30 cellular contexts compared by ENCODE assay signal in the genomic region with DNA sequence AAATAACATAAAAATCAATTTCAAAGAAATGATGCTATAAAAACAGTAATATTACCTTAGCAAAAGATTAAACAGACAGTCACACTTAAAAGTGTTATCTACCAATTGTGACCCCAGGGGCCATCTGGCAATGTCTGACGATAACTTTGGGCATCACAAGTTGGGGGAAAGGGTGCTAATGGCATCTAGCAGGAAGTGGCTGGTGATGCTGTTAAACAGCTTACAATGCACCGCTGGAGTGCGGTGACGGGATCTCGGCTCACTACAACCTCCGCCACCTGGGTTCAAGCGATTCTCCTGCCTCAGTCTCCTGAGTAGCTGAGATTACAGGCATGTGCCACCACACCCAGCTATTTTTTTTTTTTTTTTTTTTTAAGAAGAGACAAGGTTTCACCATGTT. TPM values are rescaled to one million over a fixed set of nuclear protein-coding genes. Genes with fewer than 3 reads are reported as not detected.
DNase-seq lines count a peak whose midpoint lies in the region; ATAC-seq and TF ChIP-seq lines count a peak whose summit lies in the region.
"Had no signal": no experiment of that assay in that cellular context is flagged by ENCODE, and none has a peak within 500 bp of the region (broad histone marks: within the 10 kb centered on the region; RNA-seq: fewer than 3 reads in every experiment).

No MANE protein-coding gene starts in this region.

- H3K9ac ChIP-seq in mesendoderm (ENCODE audit: low read length) (no peak overlapping the region), MM.1S (ENCODE audit: low read length) (no peak overlapping the region)

- peaks cover 91% of the 10 kb centered on the region for H3K36me3 Mint-ChIP-seq in activated T-cell treated with anti-CD3 and anti-CD28 coated beads, Interleukin-2, amount 50 U/mL, for 24 hours (ENCODE audit: low read depth)

- no peaks in the 10 kb centered on the region for H3K9me3 Mint-ChIP-seq in activated T-cell treated with anti-CD3 and anti-CD28 coated beads, Interleukin-2, amount 50 U/mL, for 24 hours
- H3K9me3 Mint-ChIP-seq: neural crest cell had no signal

- no peak overlapping the region for H3K27ac Mint-ChIP-seq in activated T-cell treated with anti-CD3 and anti-CD28 coated beads, Interleukin-2, amount 50 U/mL, for 24 hours
- H3K27ac Mint-ChIP-seq: activated CD4-positive, alpha-beta T cell treated with anti-CD3 and anti-CD28 coated beads for 36 hours had no signal

- H3K27me3 ChIP-seq in BE2C = no peaks in the 10 kb centered on the region
- no peaks in the 10 kb centered on the region for H3K27me3 ChIP-seq in mesendoderm (ENCODE audit: insufficient read depth, low read length, poor library complexity)
- H3K27me3 ChIP-seq in MM.1S (replicated peaks; ENCODE audit: insufficient read depth, low read length) = no peaks in the 10 kb centered on the region
- H3K27me3 ChIP-seq: gastroesophageal sphincter, sigmoid colon, upper lobe of right lung had no signal

- no peak overlapping the region for H4K8ac ChIP-seq in mesendoderm (ENCODE audit: low read depth, low read length)

- H2BK5ac ChIP-seq in mesendoderm (ENCODE audit: low read length) = no peak overlapping the region

- no CpG with 5 or more reads among the region's 7 CpGs for WGBS in mesendoderm (ENCODE audit: extremely low coverage, insufficient coverage, low lambda C conversion rate)

- H3K4ac ChIP-seq in mesendoderm (ENCODE audit: low read depth, low read length) = no peak overlapping the region

- H2AFZ ChIP-seq in OCI-LY7 (ENCODE audit: low read length) (no peak overlapping the region), MM.1S (ENCODE audit: low read length) (no peak overlapping the region)

- H3K36me3 ChIP-seq in BE2C = peaks cover 60% of the 10 kb centered on the region
- peaks cover 89% of the 10 kb centered on the region for H3K36me3 ChIP-seq in OCI-LY7 (ENCODE audit: insufficient read depth, low read length)
- H3K36me3 ChIP-seq in mesendoderm (ENCODE audit: control insufficient read depth, insufficient read depth, low read length) = peaks cover 3% of the 10 kb centered on the region
- no peaks in the 10 kb centered on the region; the same call in 1 of the 2 replicates for H3K36me3 ChIP-seq in MM.1S (replicated peaks; ENCODE audit: insufficient read depth, low read length)

- no peak overlapping the region for H3K23ac ChIP-seq in mesendoderm (ENCODE audit: low read length)

- H3K9me2 ChIP-seq in OCI-LY7 (ENCODE audit: insufficient read depth, low read length) (no peaks in the 10 kb centered on the region), MM.1S (replicated peaks; ENCODE audit: insufficient read depth, low read length) (no peaks in the 10 kb centered on the region)

- peak; percentile 27 for DNase-seq in BE2C
- peak; percentile 34 for DNase-seq in OCI-LY7 (ENCODE audit: low spot score)
- DNase-seq in mesendoderm = peak; percentile 44
- no peak for DNase-seq in MM.1S
- no peak for DNase-seq in activated T-cell treated with anti-CD3 and anti-CD28 coated beads, Interleukin-2, amount 50 U/mL, for 24 hours
- DNase-seq in MV-4-11 (lab: John Stamatoyannopoulos, UW) = no peak
- no peak for DNase-seq in stimulated activated CD4-positive, alpha-beta T cell treated with anti-CD3 and anti-CD28 coated beads, Interleukin-4, amount 100 ng/mL, for 1 hour
- DNase-seq: activated CD4-positive, alpha-beta T cell treated with anti-CD3 and anti-CD28 coated beads for 36 hours; activated naive CD4-positive, alpha-beta T cell treated with Interleukin-2 at 50 U/mL for 16 hours; amygdala; Caco-2; DMS79 treated with DMSO at 0.1 percent for 48 hours; KG1; mucosa of descending colon; NCI-H1694 treated with DMSO at 0.1 percent for 48 hours; NCI-H2171 treated with DMSO at 0.1 percent for 48 hours; NCI-H526 treated with DMSO at 0.1 percent for 48 hours; posterior cingulate gyrus; sigmoid colon; stimulated activated CD4-positive, alpha-beta T cell treated with anti-CD3 and anti-CD28 coated beads, Interleukin-15, amount 100 ng/mL, for 24 hours; substantia nigra; T-helper 2 cell; upper lobe of right lung had no signal

- H3K4me3 ChIP-seq in BE2C (ENCODE audit: low read depth, low read length) (no peak overlapping the region), OCI-LY7 (ENCODE audit: low read depth, low read length, poor library complexity, severe bottlenecking) (no peak overlapping the region), mesendoderm (ENCODE audit: low read length) (no peak overlapping the region), MM.1S (ENCODE audit: low read length) (no peak overlapping the region)
- H3K4me3 ChIP-seq: coronary artery, gastroesophageal sphincter, mucosa of descending colon, sigmoid colon, upper lobe of right lung had no signal

- H2AK5ac ChIP-seq in mesendoderm (ENCODE audit: low read length) = no peak overlapping the region

- TF ChIP-seq CTCF in BE2C (IDR thresholded peaks at IDR 0.05; ENCODE audit: low read depth, low read length) (no peak), OCI-LY7 (conservative IDR thresholded peaks at IDR 0.05; ENCODE audit: low read length) (no peak), MM.1S (IDR thresholded peaks at IDR 0.05; ENCODE audit: low read length) (no peak)

- H3K18ac ChIP-seq in mesendoderm (ENCODE audit: low read length) = no peak overlapping the region

- CTCF ChIA-PET in OCI-LY7 (lab: Charles Lee; ENCODE audit: unreplicated experiment) = interaction anchor here (0.6 to 2.0 kb wide), 2 partner anchors 222 to 582 kb away, joined by 3 to 10 read pairs; no protein-coding TSS in a partner anchor

- POLR2A ChIA-PET in OCI-LY7 (lab: Charles Lee) = interaction anchor here (0.6 to 1.5 kb wide), 10 partner anchors 11 to 994 kb away, joined by 3 to 7 read pairs (median 4); partner anchors contain the start of gene NUP133

- H2BK15ac ChIP-seq in mesendoderm (replicated peaks; ENCODE audit: low read depth) = no peak overlapping the region

- H3K79me2 ChIP-seq in OCI-LY7 (ENCODE audit: insufficient read depth, low read depth, low read length) (no peaks in the 10 kb centered on the region), mesendoderm (ENCODE audit: control insufficient read depth, insufficient read depth, low read length) (no peaks in the 10 kb centered on the region), MM.1S (ENCODE audit: low read length) (no peaks in the 10 kb centered on the region)

- H3K27ac ChIP-seq in OCI-LY7 (ENCODE audit: low read depth, low read length, poor library complexity, severe bottlenecking) (peak overlapping the region; percentile 26), mesendoderm (ENCODE audit: low read depth, low read length) (no peak overlapping the region), MM.1S (ENCODE audit: low read length) (no peak overlapping the region)
- H3K27ac ChIP-seq: coronary artery, RWPE1, sigmoid colon, upper lobe of right lung had no signal

- peaks cover 12% of the 10 kb centered on the region for H3K4me1 Mint-ChIP-seq in activated T-cell treated with anti-CD3 and anti-CD28 coated beads, Interleukin-2, amount 50 U/mL, for 24 hours (ENCODE audit: low read depth)

- peaks cover 6% of the 10 kb centered on the region; the same call in 1 of the 2 replicates for H4K20me1 ChIP-seq in OCI-LY7 (ENCODE audit: insufficient read depth, low read length)
- no peaks in the 10 kb centered on the region for H4K20me1 ChIP-seq in MM.1S (ENCODE audit: insufficient read depth, low read length)

- H3K4me2 ChIP-seq in OCI-LY7 (ENCODE audit: low read length) = peak overlapping the region; percentile 28
- no peak overlapping the region for H3K4me2 ChIP-seq in mesendoderm (ENCODE audit: low read length)
- H3K4me2 ChIP-seq in MM.1S (ENCODE audit: low read depth, low read length) = no peak overlapping the region

- no peaks in the 10 kb centered on the region for H3K79me1 ChIP-seq in mesendoderm (ENCODE audit: low read length)

- H3F3A ChIP-seq in MM.1S (ENCODE audit: insufficient read depth, low read length) = 0 out of 2 replicates have a peak, but pooled peaks cover 4% of the 10 kb centered on the region

- intact Hi-C loops in OCI-LY7 (cut with micrococcal nuclease; ENCODE audit: unreplicated experiment) = loop anchor here (1.0 kb wide), 1 partner anchor 222 kb away; no protein-coding TSS in a partner anchor

- H3K4me1 ChIP-seq in BE2C (no peaks in the 10 kb centered on the region), OCI-LY7 (ENCODE audit: insufficient read depth, low read length, poor library complexity, severe bottlenecking) (peaks cover 31% of the 10 kb centered on the region), mesendoderm (ENCODE audit: control insufficient read depth, low read depth, low read length) (no peaks in the 10 kb centered on the region), MM.1S (ENCODE audit: low read length) (peaks cover 10% of the 10 kb centered on the region)
- H3K4me1 ChIP-seq: Caco-2, upper lobe of right lung had no signal

- no TSS peak for BruUV-seq in OCI-LY7 (replicated peaks; lab: Mats Ljungman, UMichigan)

- no peak overlapping the region for H2BK120ac ChIP-seq in mesendoderm (ENCODE audit: low read depth, low read length)

- H3K4me3 Mint-ChIP-seq in activated T-cell treated with anti-CD3 and anti-CD28 coated beads, Interleukin-2, amount 50 U/mL, for 24 hours = no peak overlapping the region
- H3K4me3 Mint-ChIP-seq: activated CD4-positive, alpha-beta T cell treated with anti-CD3 and anti-CD28 coated beads for 36 hours; neural crest cell had no signal

- H3K27me3 Mint-ChIP-seq in activated T-cell treated with anti-CD3 and anti-CD28 coated beads, Interleukin-2, amount 50 U/mL, for 24 hours = no peaks in the 10 kb centered on the region
- H3K27me3 Mint-ChIP-seq: activated CD4-positive, alpha-beta T cell treated with anti-CD3 and anti-CD28 coated beads for 36 hours had no signal

- H4K5ac ChIP-seq in mesendoderm (ENCODE audit: low read length) = no peak overlapping the region

- no peak overlapping the region for H3K56ac ChIP-seq in mesendoderm (ENCODE audit: low read length)

- peak; percentile 42 for ATAC-seq in GM18909 (IDR thresholded peaks at IDR 0.05; ENCODE audit: poor library complexity, unreplicated experiment)
- ATAC-seq: activated CD4-positive, alpha-beta T cell treated with anti-CD3 and anti-CD28 coated beads for 36 hours; gastroesophageal sphincter; upper lobe of right lung had no signal

- H3K9me3 ChIP-seq in BE2C = no peaks in the 10 kb centered on the region
- H3K9me3 ChIP-seq in OCI-LY7 (ENCODE audit: low read length) = no peaks in the 10 kb centered on the region
- H3K9me3 ChIP-seq in MM.1S (replicated peaks; ENCODE audit: insufficient read depth, low read length) = no peaks in the 10 kb centered on the region
- H3K9me3 ChIP-seq: Caco-2, gastroesophageal sphincter, mucosa of descending colon, sigmoid colon, upper lobe of right lung had no signal

RNA-seq across cellular contexts. Expression of gene NUP133, which starts 27.6 kb away (rescaled TPM):
- polyA plus RNA-seq in BE2C (2012; ENCODE audit: insufficient read depth, insufficient read length, low read depth) = 19.5 TPM
- total RNA-seq in OCI-LY7 (2014; rRNA removed; shearing (Covaris generic)) = 33.0 and 33.3 TPM in 2 replicates
- 50.4 and 53.2 TPM in 2 replicates for total RNA-seq in OCI-LY7 (2022)
- polyA plus RNA-seq in mesendoderm (2013, experiment 1 of 2) = 25.3 TPM
- 24.9 TPM for polyA plus RNA-seq in mesendoderm (2013, experiment 2 of 2)

RNA-seq across cellular contexts. Expression of gene ACTA1, which starts 46.6 kb away (rescaled TPM):
- 3.8 TPM for polyA plus RNA-seq in BE2C (2012; ENCODE audit: insufficient read depth, insufficient read length, low read depth)
- total RNA-seq in OCI-LY7 (2014; rRNA removed; shearing (Covaris generic)) = not detected in 2 replicates
- total RNA-seq in OCI-LY7 (2022) = not detected in 2 replicates
- 88.0 TPM for polyA plus RNA-seq in mesendoderm (2013, experiment 1 of 2)
- polyA plus RNA-seq in mesendoderm (2013, experiment 2 of 2) = 101 TPM
- total RNA-seq: A673; activated CD4-positive, alpha-beta T cell treated with anti-CD3 and anti-CD28 coated beads for 36 hours; bronchial epithelial cell; upper lobe of right lung had no signal

Comparison
In these comparisons a context has a peak if more than half of its experiments do, and no peak if none do; other contexts are left out.
1. DNase-seq: peak in BE2C (single experiment), OCI-LY7 (single experiment) and mesendoderm (single experiment); none in MM.1S (single experiment), activated T-cell treated with anti-CD3 and anti-CD28 coated beads, Interleukin-2, amount 50 U/mL, for 24 hours (single experiment), MV-4-11 (single experiment) and stimulated activated CD4-positive, alpha-beta T cell treated with anti-CD3 and anti-CD28 coated beads, Interleukin-4, amount 100 ng/mL, for 1 hour (single experiment).